ENCODE assay signal across 11 cellular contexts in genomic region chr16:4617880-4618279, GRCh38. TPM values are rescaled to one million over a fixed set of nuclear protein-coding genes. Genes with fewer than 3 reads are reported as not detected.
DNase-seq lines count a peak whose midpoint lies in the region; ATAC-seq and TF ChIP-seq lines count a peak whose summit lies in the region.
"Had no signal": no experiment of that assay in that cellular context is flagged by ENCODE, and none has a peak within 500 bp of the region (broad histone marks: within the 10 kb centered on the region; RNA-seq: fewer than 3 reads in every experiment).

No MANE protein-coding gene starts in this region.

- ATAC-seq in natural killer cell (no peak), GM19452 (IDR thresholded peaks at IDR 0.05; ENCODE audit: unreplicated experiment) (no peak), GM21737 (IDR thresholded peaks at IDR 0.05; ENCODE audit: unreplicated experiment) (no peak)
- no peak for ATAC-seq in natural killer cell treated with Interleukin-12 subunit alpha and Interleukin-12 subunit beta and Interleukin-15 and Interleukin-18, amount 100 ng/mL, for 72 hours

- no peak for TF ChIP-seq CTCF in natural killer cell (IDR thresholded peaks at IDR 0.05)
- no peak for TF ChIP-seq CTCF in mesothelial cell of epicardium (IDR thresholded peaks at IDR 0.05; ENCODE audit: unreplicated experiment)

- H3K9me3 Mint-ChIP-seq in natural killer cell, result no peaks in the 10 kb centered on the region
- no peaks in the 10 kb centered on the region for H3K9me3 Mint-ChIP-seq in natural killer cell treated with Interleukin-12 subunit alpha and Interleukin-12 subunit beta and Interleukin-15 and Interleukin-18, amount 100 ng/mL, for 72 hours
- no peaks in the 10 kb centered on the region for H3K9me3 Mint-ChIP-seq in activated naive CD8-positive, alpha-beta T cell treated with anti-CD3 and anti-CD28 coated beads for 36 hours
- H3K9me3 Mint-ChIP-seq in mesothelial cell of epicardium, result no peaks in the 10 kb centered on the region

- intact Hi-C loops in natural killer cell (cut with micrococcal nuclease), result loop anchor here (10.0 kb wide), 2 partner anchors 203 to 363 kb away; partner anchors contain the start of gene CORO7

- H3K36me3 Mint-ChIP-seq in natural killer cell (no peaks in the 10 kb centered on the region), mesothelial cell of epicardium (peaks cover 2% of the 10 kb centered on the region)
- no peaks in the 10 kb centered on the region for H3K36me3 Mint-ChIP-seq in natural killer cell treated with Interleukin-12 subunit alpha and Interleukin-12 subunit beta and Interleukin-15 and Interleukin-18, amount 100 ng/mL, for 72 hours
- no peaks in the 10 kb centered on the region for H3K36me3 Mint-ChIP-seq in activated naive CD8-positive, alpha-beta T cell treated with anti-CD3 and anti-CD28 coated beads for 36 hours

- H3K4me3 Mint-ChIP-seq in natural killer cell, result peak overlapping the region; percentile 21
- no peak overlapping the region for H3K4me3 Mint-ChIP-seq in natural killer cell treated with Interleukin-12 subunit alpha and Interleukin-12 subunit beta and Interleukin-15 and Interleukin-18, amount 100 ng/mL, for 72 hours
- H3K4me3 Mint-ChIP-seq in activated naive CD8-positive, alpha-beta T cell treated with anti-CD3 and anti-CD28 coated beads for 36 hours, result no peak overlapping the region
- H3K4me3 Mint-ChIP-seq in mesothelial cell of epicardium, result peak overlapping the region; percentile 90

- H3K27ac Mint-ChIP-seq in natural killer cell (peak overlapping the region; percentile 36 to 96), mesothelial cell of epicardium (peak overlapping the region; percentile 100)
- H3K27ac Mint-ChIP-seq in natural killer cell treated with Interleukin-12 subunit alpha and Interleukin-12 subunit beta and Interleukin-15 and Interleukin-18, amount 100 ng/mL, for 72 hours, result peak overlapping the region in 1 of 2 donors; percentile 95
- H3K27ac Mint-ChIP-seq in activated naive CD8-positive, alpha-beta T cell treated with anti-CD3 and anti-CD28 coated beads for 36 hours, result peak overlapping the region; percentile 29

- H3K27me3 Mint-ChIP-seq in natural killer cell (ENCODE audit: low read depth in 2 of 2) (no peaks in the 10 kb centered on the region), mesothelial cell of epicardium (ENCODE audit: low read depth) (no peaks in the 10 kb centered on the region)
- H3K27me3 Mint-ChIP-seq in natural killer cell treated with Interleukin-12 subunit alpha and Interleukin-12 subunit beta and Interleukin-15 and Interleukin-18, amount 100 ng/mL, for 72 hours, result no peaks in the 10 kb centered on the region
- no peaks in the 10 kb centered on the region for H3K27me3 Mint-ChIP-seq in activated naive CD8-positive, alpha-beta T cell treated with anti-CD3 and anti-CD28 coated beads for 36 hours

- no peak for DNase-seq in natural killer cell
- no peak for DNase-seq in natural killer cell treated with Interleukin-12 subunit alpha and Interleukin-12 subunit beta and Interleukin-15 and Interleukin-18, amount 100 ng/mL, for 72 hours (ENCODE audit: low spot score)
- no peak for DNase-seq in activated naive CD8-positive, alpha-beta T cell treated with anti-CD3 and anti-CD28 coated beads for 36 hours
- no peak for DNase-seq in mesothelial cell of epicardium (ENCODE audit: low spot score in 2 of 2, unreplicated experiment in 2 of 2)
- DNase-seq in hippocampal formation (lab: John Stamatoyannopoulos, UW), result no peak
- no peak for DNase-seq in stimulated activated CD4-positive, alpha-beta T cell treated with anti-CD3 and anti-CD28 coated beads, Interleukin-4, amount 100 ng/mL, for 4 hours
- DNase-seq: activated CD4-positive, alpha-beta T cell treated with anti-CD3 and anti-CD28 coated beads for 4 hours; NCI-H226; retina had no signal

- peaks cover 14 to 24% of the 10 kb centered on the region in 2 donors for H3K4me1 Mint-ChIP-seq in natural killer cell
- H3K4me1 Mint-ChIP-seq in natural killer cell treated with Interleukin-12 subunit alpha and Interleukin-12 subunit beta and Interleukin-15 and Interleukin-18, amount 100 ng/mL, for 72 hours (ENCODE audit: low read depth in 2 of 2), result peaks cover 11 to 12% of the 10 kb centered on the region in 2 donors
- peaks cover 28% of the 10 kb centered on the region for H3K4me1 Mint-ChIP-seq in activated naive CD8-positive, alpha-beta T cell treated with anti-CD3 and anti-CD28 coated beads for 36 hours
- H3K4me1 Mint-ChIP-seq in mesothelial cell of epicardium, result peaks cover 29% of the 10 kb centered on the region

RNA-seq across cellular contexts. Expression of gene UBALD1, which starts 3.2 kb away (rescaled TPM):
- total RNA-seq in natural killer cell (10 to 100 TPM; 40.8 to 54.4 (median 53.6) TPM), mesothelial cell of epicardium (51.3 to 59.3 TPM (median 53.1 TPM) in 3 replicates)
- total RNA-seq in natural killer cell treated with Interleukin-12 subunit alpha and Interleukin-12 subunit beta and Interleukin-15 and Interleukin-18, amount 100 ng/mL, for 72 hours, result 10 to 100 TPM; 17.4 to 27.9 TPM
- total RNA-seq in activated naive CD8-positive, alpha-beta T cell treated with anti-CD3 and anti-CD28 coated beads for 36 hours, result 10 to 100 TPM; 21.3 to 25.4 TPM

RNA-seq across cellular contexts. Expression of gene MGRN1, which starts 6.7 kb away (rescaled TPM):
- 100 to 1,000 TPM; 102 to 106 (median 105) TPM for total RNA-seq in natural killer cell
- 100 to 1,000 TPM in 1 of 2 donors, 10 to 100 TPM in 1; 86.9 to 105 TPM for total RNA-seq in natural killer cell treated with Interleukin-12 subunit alpha and Interleukin-12 subunit beta and Interleukin-15 and Interleukin-18, amount 100 ng/mL, for 72 hours
- total RNA-seq in activated naive CD8-positive, alpha-beta T cell treated with anti-CD3 and anti-CD28 coated beads for 36 hours, result 10 to 100 TPM; 63.7 to 64.3 TPM
- 110 to 121 TPM (median 117 TPM) in 3 replicates for total RNA-seq in mesothelial cell of epicardium

Comparison
In these comparisons a context has a peak if more than half of its experiments do, and no peak if none do; other contexts are left out.
1. H3K4me3 Mint-ChIP-seq: peak in natural killer cell (single experiment) and mesothelial cell of epicardium (single experiment); none in natural killer cell treated with Interleukin-12 subunit alpha and Interleukin-12 subunit beta and Interleukin-15 and Interleukin-18, amount 100 ng/mL, for 72 hours (single experiment) and activated naive CD8-positive, alpha-beta T cell treated with anti-CD3 and anti-CD28 coated beads for 36 hours (single experiment).